1 cellular context compared by ENCODE assay signal in the genomic region with DNA sequence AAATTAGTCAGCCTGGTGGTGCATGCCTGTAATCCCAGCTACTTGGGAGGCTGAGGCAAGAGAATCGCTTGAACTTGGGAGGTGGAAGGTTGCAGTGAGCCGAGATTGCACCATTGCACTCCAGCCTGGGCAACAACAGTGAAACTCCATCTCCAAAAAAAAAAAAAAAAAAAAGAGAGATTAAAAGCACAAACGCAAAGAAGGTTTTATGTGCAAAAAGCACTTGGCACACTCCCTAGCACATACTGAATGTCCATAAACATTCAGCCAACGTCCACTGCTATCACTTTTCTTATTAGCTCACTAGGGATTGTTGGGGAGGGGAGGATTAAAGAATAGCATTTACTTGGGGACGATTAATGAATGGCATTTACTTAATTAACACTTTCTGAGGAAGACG.
TF ChIP-seq lines count a peak whose summit lies in the region.

No MANE protein-coding gene starts in this region.

TF ChIP-seq in WTC11, 78 proteins besides CTCF, POLR2A, EP300 and RAD21:
- 0 out of 2 replicates have a peak, but pooled peaks have one; percentile 20 for TF ChIP-seq AR (CRISPR knock-in tag; IDR thresholded peaks at IDR 0.05)
